2 cellular contexts compared by ENCODE assay signal in the genomic region with DNA sequence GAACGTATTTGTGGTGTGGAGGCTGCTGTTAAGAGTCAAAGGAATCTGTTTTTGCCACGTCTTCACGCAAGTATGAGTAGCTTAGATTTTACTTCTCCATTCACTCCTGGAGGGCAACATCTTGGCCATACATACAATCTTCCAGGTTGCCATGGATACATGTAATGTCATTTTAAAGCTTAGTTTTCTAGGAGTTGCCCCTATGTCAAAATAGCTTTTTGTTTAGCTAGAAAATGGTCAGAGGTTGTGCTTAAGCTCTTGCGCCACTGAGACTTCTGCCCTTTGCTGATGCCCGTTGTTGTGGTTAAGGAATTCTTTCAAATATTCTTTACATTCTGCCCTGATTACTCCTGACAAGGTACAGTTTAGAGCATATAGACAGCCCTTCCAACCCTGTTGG.
TF ChIP-seq lines count a peak whose summit lies in the region.

No MANE protein-coding gene starts in this region.

TF ChIP-seq in HepG2, 621 proteins besides CTCF, POLR2A, EP300 and RAD21:
- TF ChIP-seq, protein P1, sequence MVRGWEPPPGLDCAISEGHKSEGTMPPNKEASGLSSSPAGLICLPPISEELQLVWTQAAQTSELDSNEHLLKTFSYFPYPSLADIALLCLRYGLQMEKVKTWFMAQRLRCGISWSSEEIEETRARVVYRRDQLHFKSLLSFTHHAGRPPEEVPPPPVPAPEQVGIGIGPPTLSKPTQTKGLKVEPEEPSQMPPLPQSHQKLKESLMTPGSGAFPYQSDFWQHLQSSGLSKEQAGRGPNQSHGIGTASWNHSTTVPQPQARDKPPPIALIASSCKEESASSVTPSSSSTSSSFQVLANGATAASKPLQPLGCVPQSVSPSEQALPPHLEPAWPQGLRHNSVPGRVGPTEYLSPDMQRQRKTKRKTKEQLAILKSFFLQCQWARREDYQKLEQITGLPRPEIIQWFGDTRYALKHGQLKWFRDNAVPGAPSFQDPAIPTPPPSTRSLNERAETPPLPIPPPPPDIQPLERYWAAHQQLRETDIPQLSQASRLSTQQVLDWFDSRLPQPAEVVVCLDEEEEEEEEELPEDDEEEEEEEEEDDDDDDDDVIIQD (CRISPR knock-in tag; IDR thresholded peaks at IDR 0.05; ENCODE audit: low read depth), result no peak
- TF ChIP-seq RFX1 (IDR thresholded peaks at IDR 0.05), result peak; percentile 14; the same call in 1 of the 2 replicates

TF ChIP-seq in K562, 482 proteins besides CTCF, POLR2A, EP300 and RAD21:
- no peak for TF ChIP-seq KLF1 (tag; IDR thresholded peaks at IDR 0.05)
- peak; percentile 45 for TF ChIP-seq RFX1 (IDR thresholded peaks at IDR 0.05)
